ENCODE assay signal across 13 cellular contexts in genomic region chr9:126638571-126639132, GRCh38. TPM values are rescaled to one million over a fixed set of nuclear protein-coding genes. Genes with fewer than 3 reads are reported as not detected.
DNase-seq lines count a peak whose midpoint lies in the region; ATAC-seq lines count a peak whose summit lies in the region.
"Had no signal": no experiment of that assay in that cellular context is flagged by ENCODE, and none has a peak within 500 bp of the region (broad histone marks: within the 10 kb centered on the region; RNA-seq: fewer than 3 reads in every experiment).

No MANE protein-coding gene starts in this region.

- H3K9me3 ChIP-seq in HAP-1 (no peaks in the 10 kb centered on the region), iPS-20b (ENCODE audit: insufficient read depth, low read depth, low read length) (no peaks in the 10 kb centered on the region)

- peaks cover 5 to 6% of the 10 kb centered on the region in 2 donors for H3K4me1 Mint-ChIP-seq in stimulated activated naive B cell treated with anti-CD40 and anti-IgM and Interleukin-4, amounts not matched to agents 10 μg/mL and 1 μg/mL and 100 μg/mL, for 72 hours

- H3K9me3 Mint-ChIP-seq in stimulated activated naive B cell treated with anti-CD40 and anti-IgM and Interleukin-4, amounts not matched to agents 10 μg/mL and 1 μg/mL and 100 μg/mL, for 72 hours: no peaks in the 10 kb centered on the region
- H3K9me3 Mint-ChIP-seq: activated naive CD4-positive, alpha-beta T cell treated with anti-CD3 and anti-CD28 coated beads for 36 hours had no signal

- peak overlapping the region; percentile 10 for H2AFZ ChIP-seq in ACC112 (ENCODE audit: low read length, unreplicated experiment)

- H3K36me3 ChIP-seq in ACC112 (ENCODE audit: insufficient read depth, low read length): no peaks in the 10 kb centered on the region
- no peaks in the 10 kb centered on the region for H3K36me3 ChIP-seq in HAP-1 (replicated peaks)
- H3K36me3 ChIP-seq in iPS-20b (ENCODE audit: insufficient read depth, low read depth, low read length): no peaks in the 10 kb centered on the region

- H3K4me3 ChIP-seq in ACC112 (ENCODE audit: low read depth, low read length) (peak overlapping the region; percentile 62), HAP-1 (peak overlapping the region; percentile 14; the same call in 1 of the 2 replicates), iPS-20b (ENCODE audit: low read length) (peak overlapping the region; percentile 51; the same call in 1 of the 2 replicates)

- peaks cover 76 to 95% of the 10 kb centered on the region in 2 donors for H3K27me3 Mint-ChIP-seq in stimulated activated naive B cell treated with anti-CD40 and anti-IgM and Interleukin-4, amounts not matched to agents 10 μg/mL and 1 μg/mL and 100 μg/mL, for 72 hours

- no peak overlapping the region for H3K27ac ChIP-seq in ACC112 (ENCODE audit: low read depth, low read length)
- H3K27ac ChIP-seq in iPS-20b (ENCODE audit: low read length): no peak overlapping the region
- H3K27ac ChIP-seq: HL-60 had no signal

- no peak for ATAC-seq in GM21528 (IDR thresholded peaks at IDR 0.05; ENCODE audit: low FRiP score, unreplicated experiment)
- ATAC-seq in HG03039 (IDR thresholded peaks at IDR 0.05; ENCODE audit: unreplicated experiment): no peak
- no peak for ATAC-seq in stimulated activated naive B cell treated with anti-CD40 and anti-IgM and Interleukin-4, amounts not matched to agents 10 μg/mL and 1 μg/mL and 100 μg/mL, for 72 hours (replicated peaks)
- ATAC-seq: PC-3 had no signal

- H3K36me3 Mint-ChIP-seq in stimulated activated naive B cell treated with anti-CD40 and anti-IgM and Interleukin-4, amounts not matched to agents 10 μg/mL and 1 μg/mL and 100 μg/mL, for 72 hours: no peaks in the 10 kb centered on the region

- H3K27me3 ChIP-seq in ACC112 (ENCODE audit: insufficient read depth, low read length) (peaks cover 69% of the 10 kb centered on the region), HAP-1 (ENCODE audit: low read depth) (no peaks in the 10 kb centered on the region), iPS-20b (ENCODE audit: insufficient read depth, low read length) (peaks cover 100% of the 10 kb centered on the region)

- DNase-seq in HAP-1 (ENCODE audit: low spot score in 2 of 2) (peak; percentile 87 to 92), SK-N-DZ (ENCODE audit: low spot score) (peak; percentile 30), RKO (ENCODE audit: low spot score) (no peak)
- no peak for DNase-seq in stimulated activated naive B cell treated with anti-CD40 and anti-IgM and Interleukin-4, amounts not matched to agents 10 μg/mL and 1 μg/mL and 100 μg/mL, for 72 hours
- DNase-seq: activated naive CD4-positive, alpha-beta T cell treated with anti-CD3 and anti-CD28 coated beads for 36 hours; AML-193; PC-3; stimulated activated CD4-positive, alpha-beta T cell treated with anti-CD3 and anti-CD28 coated beads, Interleukin-12 subunit alpha, Interleukin-12 subunit beta, amount 100 ng/mL, for 4 hours had no signal

- H3K4me3 Mint-ChIP-seq in stimulated activated naive B cell treated with anti-CD40 and anti-IgM and Interleukin-4, amounts not matched to agents 10 μg/mL and 1 μg/mL and 100 μg/mL, for 72 hours: no peak overlapping the region
- H3K4me3 Mint-ChIP-seq: activated naive CD4-positive, alpha-beta T cell treated with anti-CD3 and anti-CD28 coated beads for 36 hours had no signal

- no peak overlapping the region for H3K9ac ChIP-seq in iPS-20b (ENCODE audit: low read depth, low read length)

- H3K27ac Mint-ChIP-seq in stimulated activated naive B cell treated with anti-CD40 and anti-IgM and Interleukin-4, amounts not matched to agents 10 μg/mL and 1 μg/mL and 100 μg/mL, for 72 hours: no peak overlapping the region
- H3K27ac Mint-ChIP-seq: activated naive CD4-positive, alpha-beta T cell treated with anti-CD3 and anti-CD28 coated beads for 36 hours had no signal

- H3K79me2 ChIP-seq in ACC112 (ENCODE audit: control insufficient read depth, insufficient read depth, low read length, unreplicated experiment): no peaks in the 10 kb centered on the region

- in situ Hi-C loops in HAP-1 (cut with MboI; ENCODE audit: low sequenced_read_pairs): no loop called here

- no peaks in the 10 kb centered on the region for H3K4me1 ChIP-seq in ACC112 (ENCODE audit: control insufficient read depth, insufficient read depth, low read length, unreplicated experiment)
- H3K4me1 ChIP-seq in HAP-1: peaks cover 8% of the 10 kb centered on the region
- H3K4me1 ChIP-seq in iPS-20b (ENCODE audit: insufficient read depth, low read length): peaks cover 5% of the 10 kb centered on the region; the same call in 1 of the 2 replicates

RNA-seq across cellular contexts. Expression of gene LMX1B, which starts 24.9 kb away (rescaled TPM):
- 0.08 TPM in 1 of 2 replicates, not detected in the other for polyA plus RNA-seq in SK-N-DZ (2014; cell fraction: cytosol; rRNA removed)
- polyA plus RNA-seq in SK-N-DZ (2014; cell fraction: nucleus; rRNA removed): not detected in 2 replicates

Comparison
In these comparisons a context has a peak if more than half of its experiments do, and no peak if none do; other contexts are left out.
1. DNase-seq: peak in HAP-1 (2 of 2) and SK-N-DZ (single experiment); none in stimulated activated naive B cell treated with anti-CD40 and anti-IgM and Interleukin-4, amounts not matched to agents 10 μg/mL and 1 μg/mL and 100 μg/mL, for 72 hours (single experiment) and RKO (single experiment).
2. Peak in every context shown above with its lines, with median percentiles within 50 percentile points of each other: H3K4me3 ChIP-seq.